ENCODE assay signal across 23 cellular contexts in the genomic region with DNA sequence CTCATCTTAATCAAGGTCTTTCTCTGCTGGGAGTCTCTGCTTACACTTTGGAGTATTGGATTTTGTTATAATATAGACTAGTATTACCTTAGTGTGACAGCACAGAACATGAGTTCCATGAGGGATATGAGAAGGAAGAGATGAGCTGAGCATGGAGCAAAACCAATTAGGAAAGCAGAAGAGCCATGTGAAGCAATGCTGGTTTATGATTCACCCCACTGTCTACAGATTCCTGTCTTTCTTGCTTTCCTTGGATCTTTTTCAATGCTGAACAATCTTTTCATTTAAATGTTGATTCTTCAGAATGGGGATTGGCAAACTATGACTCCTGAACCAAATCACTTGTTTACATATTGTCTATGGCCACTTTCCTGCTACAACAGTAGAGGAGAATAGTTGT.
DNase-seq lines count a peak whose midpoint lies in the region; ATAC-seq, FAIRE-seq and TF ChIP-seq lines count a peak whose summit lies in the region.
"Had no signal": no experiment of that assay in that cellular context is flagged by ENCODE, and none has a peak within 500 bp of the region (broad histone marks: within the 10 kb centered on the region; RNA-seq: fewer than 3 reads in every experiment).

No MANE protein-coding gene starts in this region.

- H3K4me2 ChIP-seq in GM23338 (no peak overlapping the region), keratinocyte (ENCODE audit: control insufficient read depth, extremely low read depth, insufficient read depth, low read depth, low read length) (no peak overlapping the region)

- CTCF ChIA-PET in AG04449 (lab: Yijun Ruan, JAX): no interaction called here

- POLR2A ChIA-PET in AG04449 (lab: Yijun Ruan, JAX): no interaction called here

- no peaks in the 10 kb centered on the region for H3K9me2 ChIP-seq in GM23338 (ENCODE audit: insufficient read depth)

- no peaks in the 10 kb centered on the region for H3F3A ChIP-seq in GM23338 (replicated peaks; ENCODE audit: low read depth)

- H3K9ac ChIP-seq in keratinocyte (ENCODE audit: control insufficient read depth, extremely low read depth, insufficient read depth, low read length): no peak overlapping the region

- no peaks in the 10 kb centered on the region for H3K4me1 Mint-ChIP-seq in GM23338
- H3K4me1 Mint-ChIP-seq: activated naive CD4-positive, alpha-beta T cell treated with anti-CD3 and anti-CD28 coated beads, Interleukin-2, amount 10 ng/mL, durations not matched to agents 7 days and 5 days; immature natural killer cell had no signal

- H3K27ac ChIP-seq in GM23338 (ENCODE audit: low read depth): no peak overlapping the region
- H3K27ac ChIP-seq in keratinocyte (ENCODE audit: control insufficient read depth, insufficient read depth, low read length): no peak overlapping the region
- H3K27ac ChIP-seq: right atrium auricular region, thyroid gland had no signal

- DNase-seq in AG04449 (ENCODE audit: low read depth, low spot score) (peak; percentile 63), GM23338 (ENCODE audit: low spot score) (no peak), bronchial epithelial cell (ENCODE audit: low read depth) (peak; percentile 88), keratinocyte (ENCODE audit: low read depth, low spot score) (no peak), NCI-H446 treated with DMSO at 0.1 percent for 48 hours (lab: John Stamatoyannopoulos, UW) (no peak), NCI-H82 (lab: John Stamatoyannopoulos, UW) (no peak)
- no peak for DNase-seq in stimulated activated naive CD8-positive, alpha-beta T cell treated with anti-CD3 and anti-CD28 coated beads, Interleukin-15, Interleukin-2, amounts not matched to agents 100 U/mL and 50 U/mL, for 24 hours
- DNase-seq: activated naive CD4-positive, alpha-beta T cell treated with anti-CD3 and anti-CD28 coated beads, Interleukin-2, amount 10 ng/mL, durations not matched to agents 7 days and 5 days; caudate nucleus; effector memory CD4-positive, alpha-beta T cell; immature natural killer cell; KBM-7; NCI-H1417 treated with DMSO at 0.1 percent for 48 hours; NK-92 treated with Interleukin-12 subunit alpha and Interleukin-12 subunit beta, amount 100 ng/mL, for 24 hours; stimulated activated CD4-positive, alpha-beta T cell treated with anti-CD3 and anti-CD28 coated beads, Interleukin-4, amount 100 ng/mL, for 1 hour; stimulated activated CD8-positive, alpha-beta memory T cell treated with anti-CD3 and anti-CD28 coated beads, Interleukin-4, amount 100 ng/mL, for 48 hours; T-helper 2 cell; thyroid gland had no signal

- H3K27me3 ChIP-seq in GM23338 (ENCODE audit: insufficient read depth): no peaks in the 10 kb centered on the region
- H3K27me3 ChIP-seq in bronchial epithelial cell (ENCODE audit: control insufficient read depth, insufficient read depth, low read length): no peaks in the 10 kb centered on the region
- H3K27me3 ChIP-seq in keratinocyte (ENCODE audit: control insufficient read depth, extremely low read depth, insufficient read depth, low read length): no peaks in the 10 kb centered on the region
- H3K27me3 ChIP-seq: right atrium auricular region, thyroid gland had no signal

- H3K4me1 ChIP-seq in GM23338 (ENCODE audit: insufficient read depth) (no peaks in the 10 kb centered on the region), keratinocyte (ENCODE audit: control insufficient read depth, extremely low read depth, insufficient read depth, low read length) (no peaks in the 10 kb centered on the region)
- H3K4me1 ChIP-seq: right atrium auricular region, thyroid gland had no signal

- no peak overlapping the region for H3K4me3 Mint-ChIP-seq in GM23338
- H3K4me3 Mint-ChIP-seq: activated naive CD4-positive, alpha-beta T cell treated with anti-CD3 and anti-CD28 coated beads, Interleukin-2, amount 10 ng/mL, durations not matched to agents 7 days and 5 days; immature natural killer cell; mesothelial cell of epicardium had no signal

- H3K9me3 ChIP-seq in keratinocyte (ENCODE audit: control insufficient read depth, low read depth, low read length): no peaks in the 10 kb centered on the region
- H3K9me3 ChIP-seq: right atrium auricular region, thyroid gland had no signal

- dilution Hi-C loops in keratinocyte (cut with MboI; ENCODE audit: extremely low pct_ligation_motif_present, low sequenced_read_pairs): no loop called here

- no peak overlapping the region for H3K4me3 ChIP-seq in AG04449 (ENCODE audit: low read depth, low read length)
- no peak overlapping the region for H3K4me3 ChIP-seq in GM23338
- no peak overlapping the region for H3K4me3 ChIP-seq in bronchial epithelial cell (ENCODE audit: low read depth, low read length)
- H3K4me3 ChIP-seq in keratinocyte (ENCODE audit: control insufficient read depth in 2 of 3, extremely low read depth in 1 of 3, insufficient read depth in 2 of 3, low read depth in 1 of 3, low read length in 3 of 3): no peak overlapping the region
- H3K4me3 ChIP-seq: right atrium auricular region, thyroid gland had no signal

- H3K27me3 Mint-ChIP-seq in GM23338 (ENCODE audit: insufficient read depth, low read depth, poor library complexity): no peaks in the 10 kb centered on the region
- H3K27me3 Mint-ChIP-seq: activated naive CD4-positive, alpha-beta T cell treated with anti-CD3 and anti-CD28 coated beads, Interleukin-2, amount 10 ng/mL, durations not matched to agents 7 days and 5 days had no signal

- no peaks in the 10 kb centered on the region for H3K79me2 ChIP-seq in GM23338 (replicated peaks; ENCODE audit: insufficient read depth)
- H3K79me2 ChIP-seq in keratinocyte (ENCODE audit: control insufficient read depth, insufficient read depth, low read length): no peaks in the 10 kb centered on the region

- no peak for ATAC-seq in GM23338
- no peak for ATAC-seq in stimulated activated naive CD8-positive, alpha-beta T cell treated with anti-CD3 and anti-CD28 coated beads, Interleukin-15, Interleukin-2, amounts not matched to agents 100 U/mL and 50 U/mL, for 24 hours
- ATAC-seq in GM18498 (IDR thresholded peaks at IDR 0.05; ENCODE audit: unreplicated experiment): no peak
- ATAC-seq: Right ventricle myocardium inferior had no signal

- no peak overlapping the region for H3K27ac Mint-ChIP-seq in GM23338
- H3K27ac Mint-ChIP-seq: activated naive CD4-positive, alpha-beta T cell treated with anti-CD3 and anti-CD28 coated beads, Interleukin-2, amount 10 ng/mL, durations not matched to agents 7 days and 5 days; immature natural killer cell; mesothelial cell of epicardium had no signal

- TF ChIP-seq CTCF in AG04449 (IDR thresholded peaks at IDR 0.05; ENCODE audit: insufficient read depth, low read length, missing control alignments): no peak
- TF ChIP-seq CTCF in GM23338 (conservative IDR thresholded peaks at IDR 0.05; ENCODE audit: low read depth in 2 of 2): no peak
- TF ChIP-seq CTCF in bronchial epithelial cell (IDR thresholded peaks at IDR 0.05; ENCODE audit: insufficient read depth, low read length, severe bottlenecking): no peak
- TF ChIP-seq CTCF in keratinocyte (optimal IDR thresholded peaks at IDR 0.05 in 1 of 3, IDR thresholded peaks at IDR 0.05 in 1 of 3, conservative IDR thresholded peaks at IDR 0.05 in 1 of 3; ENCODE audit: extremely low read depth in 1 of 3, insufficient read depth in 2 of 3, low read length in 3 of 3): no peak

- H2AFZ ChIP-seq in GM23338 (peak overlapping the region; percentile 29; the same call in 1 of the 2 replicates), keratinocyte (ENCODE audit: control insufficient read depth, low read length) (peak overlapping the region; percentile 10)

- H3K9me1 ChIP-seq in keratinocyte (ENCODE audit: control insufficient read depth, extremely low read depth, insufficient read depth, low read length): no peaks in the 10 kb centered on the region

- H3K9me3 Mint-ChIP-seq in GM23338: no peaks in the 10 kb centered on the region; the same call in 2 of the 3 replicates
- H3K9me3 Mint-ChIP-seq: activated naive CD4-positive, alpha-beta T cell treated with anti-CD3 and anti-CD28 coated beads, Interleukin-2, amount 10 ng/mL, durations not matched to agents 7 days and 5 days had no signal

- no peaks in the 10 kb centered on the region for H3K36me3 Mint-ChIP-seq in GM23338 (ENCODE audit: low read depth)
- H3K36me3 Mint-ChIP-seq: activated naive CD4-positive, alpha-beta T cell treated with anti-CD3 and anti-CD28 coated beads, Interleukin-2, amount 10 ng/mL, durations not matched to agents 7 days and 5 days; immature natural killer cell; mesothelial cell of epicardium had no signal

- H4K20me1 ChIP-seq in GM23338 (replicated peaks; ENCODE audit: insufficient read depth): no peaks in the 10 kb centered on the region
- no peaks in the 10 kb centered on the region for H4K20me1 ChIP-seq in keratinocyte (ENCODE audit: control insufficient read depth, extremely low read depth, insufficient read depth, low read length)

- no peaks in the 10 kb centered on the region for H3K36me3 ChIP-seq in GM23338 (ENCODE audit: insufficient read depth)
- H3K36me3 ChIP-seq in bronchial epithelial cell (ENCODE audit: control insufficient read depth, insufficient read depth, low read length): no peaks in the 10 kb centered on the region
- no peaks in the 10 kb centered on the region for H3K36me3 ChIP-seq in keratinocyte (ENCODE audit: control insufficient read depth in 2 of 2, extremely low read depth in 1 of 2, insufficient read depth in 2 of 2, low read length in 2 of 2)
- H3K36me3 ChIP-seq: right atrium auricular region, thyroid gland had no signal

- peak; percentile 92 for FAIRE-seq in bronchial epithelial cell (lab: Jason Lieb, UNC)
- peak; percentile 81 for FAIRE-seq in keratinocyte (lab: Jason Lieb, UNC)
- FAIRE-seq: A204.1 had no signal

TF ChIP-seq in GM23338, 12 proteins besides CTCF, POLR2A, EP300 and RAD21:
- TF ChIP-seq NANOG (IDR thresholded peaks at IDR 0.05; ENCODE audit: borderline replicate concordance): no peak
- no peak for TF ChIP-seq EZH2 (IDR thresholded peaks at IDR 0.05; ENCODE audit: low read depth, unreplicated experiment)
- TF ChIP-seq JUNB (IDR thresholded peaks at IDR 0.05; ENCODE audit: unreplicated experiment): no peak

Comparison
In these comparisons a context has a peak if more than half of its experiments do, and no peak if none do; other contexts are left out.
1. DNase-seq: peak in AG04449 (single experiment) and bronchial epithelial cell (single experiment); none in GM23338 (single experiment), keratinocyte (single experiment), NCI-H446 treated with DMSO at 0.1 percent for 48 hours (single experiment), NCI-H82 (single experiment) and stimulated activated naive CD8-positive, alpha-beta T cell treated with anti-CD3 and anti-CD28 coated beads, Interleukin-15, Interleukin-2, amounts not matched to agents 100 U/mL and 50 U/mL, for 24 hours (single experiment).